ENCODE assay signal across 10 cellular contexts in the genomic region with DNA sequence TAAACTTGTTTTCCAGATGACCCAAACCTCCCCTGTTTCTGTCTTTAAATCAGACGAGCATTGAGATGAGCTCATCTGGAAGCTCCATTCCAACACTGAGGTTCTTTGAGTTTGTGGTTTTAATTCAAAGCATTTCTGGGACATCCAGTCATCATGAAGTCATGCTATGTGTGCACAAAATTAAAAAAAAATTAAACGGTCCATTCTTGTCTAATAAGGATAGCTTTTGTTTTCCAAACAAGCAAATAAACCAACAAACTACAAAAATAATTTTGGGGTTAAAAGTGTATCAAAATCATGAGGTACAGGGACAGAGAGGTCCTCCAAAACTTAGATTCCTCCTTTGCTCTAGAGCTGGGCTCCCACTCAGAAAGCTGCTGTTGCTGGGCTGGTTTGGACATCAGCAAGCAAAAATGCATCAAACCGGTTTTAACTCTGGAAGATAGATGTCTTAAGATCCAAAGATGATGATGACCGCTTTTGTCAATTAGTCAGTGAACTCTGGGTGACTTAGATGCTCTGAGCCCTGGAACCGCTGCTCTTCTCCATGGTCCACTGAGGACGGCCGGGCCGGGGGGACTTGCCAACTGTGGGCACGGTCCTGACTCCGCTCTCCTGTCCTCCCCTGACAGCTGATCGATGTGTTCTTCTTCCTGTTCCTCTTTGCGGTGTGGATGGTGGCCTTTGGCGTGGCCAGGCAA.
A peak's percentile ranks its signal among the peaks of the same experiment; 100 is the strongest.
DNase-seq lines count a peak whose midpoint lies in the region; ATAC-seq and TF ChIP-seq lines count a peak whose summit lies in the region.
"Had no signal": no experiment of that assay in that cellular context is flagged by ENCODE, and none has a peak within 500 bp of the region (broad histone marks: within the 10 kb centered on the region; RNA-seq: fewer than 3 reads in every experiment).

No MANE protein-coding gene starts in this region.

- POLR2A ChIA-PET in activated CD8-positive, alpha-beta T cell treated with anti-CD3 and anti-CD28 coated beads for 36 hours (lab: Charles Lee): no interaction called here

- H3K36me3 Mint-ChIP-seq in activated CD8-positive, alpha-beta T cell treated with anti-CD3 and anti-CD28 coated beads for 36 hours (ENCODE audit: low read depth): no peaks in the 10 kb centered on the region
- H3K36me3 Mint-ChIP-seq: memory B cell had no signal

- H3K4me3 Mint-ChIP-seq in activated CD8-positive, alpha-beta T cell treated with anti-CD3 and anti-CD28 coated beads for 36 hours: no peak overlapping the region
- H3K4me3 Mint-ChIP-seq: memory B cell had no signal

- peaks cover 7% of the 10 kb centered on the region for H3K9me3 Mint-ChIP-seq in activated CD8-positive, alpha-beta T cell treated with anti-CD3 and anti-CD28 coated beads for 36 hours
- H3K9me3 Mint-ChIP-seq: memory B cell had no signal

- H3K27me3 Mint-ChIP-seq in activated CD8-positive, alpha-beta T cell treated with anti-CD3 and anti-CD28 coated beads for 36 hours: no peaks in the 10 kb centered on the region

- no peak for TF ChIP-seq CTCF in activated CD8-positive, alpha-beta T cell treated with anti-CD3 and anti-CD28 coated beads for 36 hours (IDR thresholded peaks at IDR 0.05)

- no peak overlapping the region for H3K27ac Mint-ChIP-seq in activated CD8-positive, alpha-beta T cell treated with anti-CD3 and anti-CD28 coated beads for 36 hours
- H3K27ac Mint-ChIP-seq: memory B cell had no signal

- CTCF ChIA-PET in activated CD8-positive, alpha-beta T cell treated with anti-CD3 and anti-CD28 coated beads for 36 hours (lab: Charles Lee): interaction anchor here (0.6 to 1.2 kb wide), 3 partner anchors 120 to 563 kb away, joined by 3 read pairs; no protein-coding TSS in a partner anchor

- no peak for ATAC-seq in HG03520 (IDR thresholded peaks at IDR 0.05; ENCODE audit: unreplicated experiment)
- ATAC-seq in activated CD8-positive, alpha-beta T cell treated with anti-CD3 and anti-CD28 coated beads for 36 hours: no peak

- DNase-seq in EH (ENCODE audit: low read depth) (peak; percentile 93), RPMI7951 (ENCODE audit: low read depth) (peak; percentile 96), fibroblast of gingiva (ENCODE audit: low read depth) (peak; percentile 76), renal cortical epithelial cell (ENCODE audit: low read depth) (peak; percentile 95), DMS114 treated with DMSO at 0.1 percent for 48 hours (lab: John Stamatoyannopoulos, UW; ENCODE audit: unreplicated experiment) (no peak), NCI-H146 (lab: John Stamatoyannopoulos, UW) (no peak)
- no peak for DNase-seq in activated CD8-positive, alpha-beta T cell treated with anti-CD3 and anti-CD28 coated beads for 36 hours
- DNase-seq: DMS153 had no signal

- intact Hi-C loops in activated CD8-positive, alpha-beta T cell treated with anti-CD3 and anti-CD28 coated beads for 36 hours (cut with micrococcal nuclease): no loop called here

- peaks cover 19% of the 10 kb centered on the region for H3K4me1 Mint-ChIP-seq in activated CD8-positive, alpha-beta T cell treated with anti-CD3 and anti-CD28 coated beads for 36 hours (ENCODE audit: low read depth)
- H3K4me1 Mint-ChIP-seq: memory B cell had no signal

Comparison
In these comparisons a context has a peak if more than half of its experiments do, and no peak if none do; other contexts are left out.
1. DNase-seq: peak in EH (single experiment), RPMI7951 (single experiment), fibroblast of gingiva (single experiment) and renal cortical epithelial cell (single experiment); none in DMS114 treated with DMSO at 0.1 percent for 48 hours (single experiment), activated CD8-positive, alpha-beta T cell treated with anti-CD3 and anti-CD28 coated beads for 36 hours (single experiment) and NCI-H146 (single experiment).